ENCODE assay signal across 11 cellular contexts in genomic region chr1:93219443-93219842, GRCh38. TPM values are rescaled to one million over a fixed set of nuclear protein-coding genes. Genes with fewer than 3 reads are reported as not detected.
DNase-seq lines count a peak whose midpoint lies in the region; ATAC-seq and TF ChIP-seq lines count a peak whose summit lies in the region.
"Had no signal": no experiment of that assay in that cellular context is flagged by ENCODE, and none has a peak within 500 bp of the region (broad histone marks: within the 10 kb centered on the region; RNA-seq: fewer than 3 reads in every experiment).

No MANE protein-coding gene starts in this region.

- H3K9me3 Mint-ChIP-seq in activated naive CD8-positive, alpha-beta T cell (ENCODE audit: low read depth) = no peaks in the 10 kb centered on the region
- no peaks in the 10 kb centered on the region for H3K9me3 Mint-ChIP-seq in chondrocyte (ENCODE audit: low read depth)

- H3K27ac Mint-ChIP-seq in activated naive CD8-positive, alpha-beta T cell = peak overlapping the region; percentile 47
- H3K27ac Mint-ChIP-seq in chondrocyte (ENCODE audit: unreplicated experiment) = no peak overlapping the region

- TF ChIP-seq CTCF in chondrocyte (IDR thresholded peaks at IDR 0.05) = no peak

- peaks cover 22% of the 10 kb centered on the region for H3K4me1 Mint-ChIP-seq in activated naive CD8-positive, alpha-beta T cell (ENCODE audit: low read depth)
- no peaks in the 10 kb centered on the region for H3K4me1 Mint-ChIP-seq in chondrocyte (ENCODE audit: low read depth)

- H3K27me3 Mint-ChIP-seq in activated naive CD8-positive, alpha-beta T cell = no peaks in the 10 kb centered on the region
- H3K27me3 Mint-ChIP-seq in chondrocyte (ENCODE audit: low read depth) = no peaks in the 10 kb centered on the region

- no peaks in the 10 kb centered on the region for H3K9me3 ChIP-seq in KOPT-K1 (ENCODE audit: insufficient read depth, low read length, poor library complexity, severe bottlenecking)
- H3K9me3 ChIP-seq: ovary, stomach had no signal

- H3K36me3 ChIP-seq in KOPT-K1 (ENCODE audit: insufficient read depth, low read length) = peaks cover 68% of the 10 kb centered on the region
- H3K36me3 ChIP-seq: ovary had no signal

- DNase-seq in activated naive CD4-positive, alpha-beta T cell treated with Interleukin-2 at 50 U/mL for 16 hours = peak; percentile 3
- DNase-seq in activated naive CD4-positive, alpha-beta T cell (lab: John Stamatoyannopoulos, UW) = no peak
- DNase-seq in stimulated activated naive CD8-positive, alpha-beta T cell treated with anti-CD3 and anti-CD28 coated beads, Interleukin-15, Interleukin-2, amounts not matched to agents 100 U/mL and 50 U/mL, for 24 hours = peak; percentile 6
- DNase-seq in chondrocyte (ENCODE audit: low spot score) = no peak
- DNase-seq in NCI-H1105 (lab: John Stamatoyannopoulos, UW) = no peak
- DNase-seq: amniotic stem cell, ovary, stomach had no signal

- peak; percentile 74 for ATAC-seq in stimulated activated naive CD8-positive, alpha-beta T cell treated with anti-CD3 and anti-CD28 coated beads, Interleukin-15, Interleukin-2, amounts not matched to agents 100 U/mL and 50 U/mL, for 24 hours
- no peak for ATAC-seq in HG02981 (IDR thresholded peaks at IDR 0.05; ENCODE audit: unreplicated experiment)

- H3K4me3 Mint-ChIP-seq in activated naive CD8-positive, alpha-beta T cell = peak overlapping the region; percentile 62
- no peak overlapping the region for H3K4me3 Mint-ChIP-seq in chondrocyte (ENCODE audit: unreplicated experiment)

- H3K36me3 Mint-ChIP-seq in activated naive CD8-positive, alpha-beta T cell = peaks cover 15% of the 10 kb centered on the region
- H3K36me3 Mint-ChIP-seq in chondrocyte (ENCODE audit: low read depth) = peaks cover 18% of the 10 kb centered on the region

- H3K27ac ChIP-seq in KOPT-K1 (ENCODE audit: low read depth, low read length, poor library complexity, severe bottlenecking) = peak overlapping the region; percentile 92
- H3K27ac ChIP-seq: ovary, stomach had no signal

RNA-seq across cellular contexts. Expression of gene CCDC18, which starts 38.9 kb away (rescaled TPM):
- 2.9 to 5.7 TPM (median 3.6 TPM) in 3 replicates for total RNA-seq in chondrocyte

RNA-seq across cellular contexts. Expression of gene TMED5, which starts 39.2 kb away (rescaled TPM):
- 23.5 to 34.6 TPM (median 33.6 TPM) in 3 replicates for total RNA-seq in chondrocyte

Comparison
In these comparisons a context has a peak if more than half of its experiments do, and no peak if none do; other contexts are left out.
1. DNase-seq: peak in activated naive CD4-positive, alpha-beta T cell treated with Interleukin-2 at 50 U/mL for 16 hours (single experiment) and stimulated activated naive CD8-positive, alpha-beta T cell treated with anti-CD3 and anti-CD28 coated beads, Interleukin-15, Interleukin-2, amounts not matched to agents 100 U/mL and 50 U/mL, for 24 hours (single experiment); none in activated naive CD4-positive, alpha-beta T cell (0 of 4), chondrocyte (single experiment) and NCI-H1105 (single experiment).